In genomic region chr7:141701489-141702046, GRCh38 we compare ENCODE assay signal across 8 cellular contexts. TPM values are rescaled to one million over a fixed set of nuclear protein-coding genes. Genes with fewer than 3 reads are reported as not detected.
DNase-seq lines count a peak whose midpoint lies in the region; ATAC-seq, FAIRE-seq and TF ChIP-seq lines count a peak whose summit lies in the region.

No MANE protein-coding gene starts in this region.

- in situ Hi-C loops in transverse colon (cut with MboI; ENCODE audit: low pct_ligation_motif_present in 1 of 4, low pct_unique_long_range_greater_than_20kb in 1 of 4, low sequenced_read_pairs in 3 of 4): no loop called here

- no peak for FAIRE-seq in pancreas (lab: Jason Lieb, UNC)

- no peaks in the 10 kb centered on the region for H3K9me3 ChIP-seq in PC-9 (ENCODE audit: insufficient read depth, low read depth)
- no peaks in the 10 kb centered on the region for H3K9me3 ChIP-seq in pancreas
- H3K9me3 ChIP-seq in transverse colon: no peaks in the 10 kb centered on the region

- no TSS peak for BruUV-seq in PC-9 (replicated peaks; lab: Mats Ljungman, UMichigan)

- peaks cover 8% of the 10 kb centered on the region; the same call in 1 of the 2 replicates for H3F3A ChIP-seq in PC-9 (ENCODE audit: insufficient read depth, low read depth)

- peak; percentile 42 for TF ChIP-seq POLR2A in transverse colon (IDR thresholded peaks at IDR 0.05)

- POLR2A ChIA-PET in PC-9 (lab: Charles Lee; ENCODE audit: unreplicated experiment): interaction anchor here (0.5 to 0.7 kb wide), 3 partner anchors 19 to 36 kb away, joined by 3 to 6 read pairs (median 3); partner anchors contain the start of gene SSBP1

- peak overlapping the region; percentile 88 for H2AFZ ChIP-seq in PC-9

- H3K27me3 ChIP-seq in PC-9 (ENCODE audit: insufficient read depth, low read depth): no peaks in the 10 kb centered on the region
- H3K27me3 ChIP-seq in pancreas: no peaks in the 10 kb centered on the region
- H3K27me3 ChIP-seq in transverse colon: no peaks in the 10 kb centered on the region

- CTCF ChIA-PET in PC-9 (lab: Charles Lee): interaction anchor here (0.6 to 1.3 kb wide), 3 partner anchors 51 to 1933 kb away, joined by 3 to 4 read pairs (median 4); no protein-coding TSS in a partner anchor

- peaks cover 18% of the 10 kb centered on the region for H3K79me2 ChIP-seq in PC-9 (ENCODE audit: low read depth)

- no peaks in the 10 kb centered on the region for H3K9me2 ChIP-seq in PC-9 (ENCODE audit: insufficient read depth)

- H3K4me2 ChIP-seq in PC-9: peak overlapping the region; percentile 60; the same call in 1 of the 2 replicates

- intact Hi-C loops in PC-9 (cut with micrococcal nuclease; ENCODE audit: unreplicated experiment) (loop anchor here (1.0 kb wide), 1 partner anchor 37 kb away; the partner anchor contains the start of gene SSBP1), pancreas (cut with DNase I) (no loop called here), transverse colon (cut with DNase I; ENCODE audit: low total_unique reads) (no loop called here)

- H3K27ac ChIP-seq in PC-9 (no peak overlapping the region), pancreas (peak overlapping the region; percentile 52 to 83 (median 74)), transverse colon (peak overlapping the region; percentile 87 to 88 (median 87))

- H3K4me3 ChIP-seq in AG09309 (ENCODE audit: control insufficient read depth, low read depth, low read length) (peak overlapping the region; percentile 69), PC-9 (peak overlapping the region; percentile 84), pancreas (peak overlapping the region; percentile 51 to 83 (median 78)), transverse colon (peak overlapping the region; percentile 87 to 92 (median 91))

- WGBS in pancreas, 2 donors: 1% methylated on average over 19 to 59 of the region's 59 CpGs
- 2% methylated on average over 29 of the region's 59 CpGs; no CpG with 5 or more reads in 1 of the 2 donors for WGBS in transverse colon (ENCODE audit: low coverage in 1 of 2), 2 donors

- no peaks in the 10 kb centered on the region for H3K36me3 ChIP-seq in PC-9 (ENCODE audit: low read depth)
- H3K36me3 ChIP-seq in pancreas: no peaks in the 10 kb centered on the region
- H3K36me3 ChIP-seq in transverse colon: no peaks in the 10 kb centered on the region

- TF ChIP-seq EP300 in transverse colon (IDR thresholded peaks at IDR 0.05; ENCODE audit: low read depth): no peak

- ATAC-seq in GM18867 (IDR thresholded peaks at IDR 0.05; ENCODE audit: unreplicated experiment): peak; percentile 85
- peak; percentile 80 for ATAC-seq in HG03066 (IDR thresholded peaks at IDR 0.05; ENCODE audit: low read depth, unreplicated experiment)
- peak; percentile 48 to 75 (median 70) for ATAC-seq in pancreas

- TF ChIP-seq CTCF in AG09309 (IDR thresholded peaks at IDR 0.05; ENCODE audit: control insufficient read depth, insufficient read depth, low read depth, low read length, missing control alignments): no peak
- TF ChIP-seq CTCF in PC-9 (conservative IDR thresholded peaks at IDR 0.05): no peak
- no peak for TF ChIP-seq CTCF in pancreas (IDR thresholded peaks at IDR 0.05)
- no peak for TF ChIP-seq CTCF in transverse colon (IDR thresholded peaks at IDR 0.05)

- DNase-seq in AG09309 (ENCODE audit: low read depth) (no peak), PC-9 (peak in 1 of 2 experiments; percentile 45), globus pallidus (ENCODE audit: low spot score) (peak; percentile 59), pancreas (peak; percentile 46 to 79 (median 53)), transverse colon (peak; percentile 59)
- DNase-seq in activated T-helper 9 cell treated with anti-CD3 and anti-CD28 coated beads, Interleukin-2, amount 50 U/mL, for 16 hours (ENCODE audit: low read depth): peak; percentile 56

- H3K4me1 ChIP-seq in PC-9 (replicated peaks; ENCODE audit: insufficient read depth) (peaks cover 18% of the 10 kb centered on the region), pancreas (peaks cover 17 to 20% (median 19%) of the 10 kb centered on the region in 3 donors), transverse colon (peaks cover 7 to 68% (median 32%) of the 10 kb centered on the region in 4 donors)

- H4K20me1 ChIP-seq in PC-9 (ENCODE audit: insufficient read depth): no peaks in the 10 kb centered on the region

RNA-seq across cellular contexts. Expression of gene DENND11, which starts 0.4 kb away (rescaled TPM):
- 49.4 and 55.6 TPM in 2 replicates for total RNA-seq in PC-9 (2021)
- 10 to 100 TPM; 15.0 to 24.3 (median 18.4) TPM for total RNA-seq in pancreas
- polyA plus RNA-seq in pancreas: 10 to 100 TPM in 1 of 2 donors, 1 to 10 TPM in 1; 5.1 to 10.9 TPM
- total RNA-seq in transverse colon: 10 to 100 TPM; 13.1 to 43.8 (median 30.7) TPM

RNA-seq across cellular contexts. Expression of gene WEE2, which starts 6.6 kb away (rescaled TPM):
- total RNA-seq in PC-9 (2021) (not detected in 2 replicates), pancreas (under 1 TPM in 2 of 6 donors, not detected in 4; 0.12 to 0.19 TPM), transverse colon (not detected)
- under 1 TPM in 1 of 2 donors, not detected in 1; 0.02 TPM for polyA plus RNA-seq in pancreas

RNA-seq across cellular contexts. Expression of gene SSBP1, which starts 36.6 kb away (rescaled TPM):
- total RNA-seq in PC-9 (2021) (150 and 193 TPM in 2 replicates), pancreas (10 to 100 TPM; 28.5 to 52.3 (median 39.7) TPM), transverse colon (10 to 100 TPM; 12.9 to 83.8 (median 50.7) TPM)
- 10 to 100 TPM; 67.7 to 88.8 TPM for polyA plus RNA-seq in pancreas
